ENCODE assay signal across 24 cellular contexts in the genomic region with DNA sequence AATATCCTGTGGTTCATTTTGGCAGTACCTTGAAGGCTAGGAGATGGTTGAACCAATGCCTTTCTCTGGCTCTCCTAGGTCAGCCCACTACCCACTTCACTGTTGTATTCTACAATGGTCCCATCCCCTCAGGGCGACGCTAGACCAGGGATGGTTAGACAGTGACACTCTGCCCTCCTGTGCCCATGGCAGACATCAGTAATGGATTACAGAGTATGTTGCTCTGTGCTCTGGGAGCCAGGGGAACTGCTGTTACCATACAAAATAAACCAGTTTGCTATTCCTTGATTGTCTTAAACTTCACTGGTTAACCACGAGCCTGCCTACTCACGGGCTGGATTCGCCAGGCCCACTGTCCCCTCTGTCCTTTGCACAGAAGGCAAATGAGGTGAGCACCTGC. TPM values are rescaled to one million over a fixed set of nuclear protein-coding genes. Genes with fewer than 3 reads are reported as not detected.
DNase-seq lines count a peak whose midpoint lies in the region; ATAC-seq and TF ChIP-seq lines count a peak whose summit lies in the region.
"Had no signal": no experiment of that assay in that cellular context is flagged by ENCODE, and none has a peak within 500 bp of the region (broad histone marks: within the 10 kb centered on the region; RNA-seq: fewer than 3 reads in every experiment).

No MANE protein-coding gene starts in this region.

- H3K9me3 Mint-ChIP-seq in WTC11, result no peaks in the 10 kb centered on the region
- H3K9me3 Mint-ChIP-seq: CD8-positive, alpha-beta T cell had no signal

- H3K27me3 Mint-ChIP-seq in WTC11 (ENCODE audit: low read depth), result no peaks in the 10 kb centered on the region; the same call in 1 of the 2 replicates

- no peak for ATAC-seq in WTC11
- ATAC-seq: CD8-positive, alpha-beta T cell; Panc1 had no signal

- TF ChIP-seq POLR2A in esophagus muscularis mucosa (IDR thresholded peaks at IDR 0.05; ENCODE audit: low read depth), result no peak

- H3K27me3 ChIP-seq in esophagus muscularis mucosa, result no peaks in the 10 kb centered on the region
- H3K27me3 ChIP-seq: BLaER1 treated with 17β-estradiol and CSF1 and Interleukin-3, amounts not matched to agents 10 nM and 100 nM; SJCRH30 had no signal

- H3K4me1 Mint-ChIP-seq in WTC11, result peaks cover 33% of the 10 kb centered on the region

- H3K27ac Mint-ChIP-seq in WTC11, result peak overlapping the region; percentile 41; the same call in 1 of the 2 replicates
- H3K27ac Mint-ChIP-seq: CD8-positive, alpha-beta T cell had no signal

- no peak overlapping the region for H3K4me3 Mint-ChIP-seq in WTC11
- H3K4me3 Mint-ChIP-seq: CD8-positive, alpha-beta T cell had no signal

- H3K4me3 ChIP-seq in esophagus muscularis mucosa, result no peak overlapping the region
- H3K4me3 ChIP-seq: BLaER1 treated with 17β-estradiol and CSF1 and Interleukin-3, amounts not matched to agents 10 nM and 100 nM; SJCRH30 had no signal

- intact Hi-C loops in esophagus muscularis mucosa (cut with DNase I), result no loop called here

- TF ChIP-seq CTCF in WTC11 (IDR thresholded peaks at IDR 0.05), result no peak
- no peak for TF ChIP-seq CTCF in esophagus muscularis mucosa (IDR thresholded peaks at IDR 0.05)

- peak overlapping the region; percentile 25 to 96 (median 80) for H3K27ac ChIP-seq in esophagus muscularis mucosa (replicated peaks in 1 of 4)
- H3K27ac ChIP-seq in temporal lobe (ENCODE audit: low read depth, low read length), result peak overlapping the region; percentile 44
- H3K27ac ChIP-seq: BLaER1 treated with 17β-estradiol and CSF1 and Interleukin-3, amounts not matched to agents 10 nM and 100 nM; SJCRH30 had no signal

- H3K9me3 ChIP-seq in esophagus muscularis mucosa, result no peaks in the 10 kb centered on the region
- H3K9me3 ChIP-seq: BLaER1 treated with 17β-estradiol and CSF1 and Interleukin-3, amounts not matched to agents 10 nM and 100 nM; SJCRH30 had no signal

- TF ChIP-seq RAD21 in Ishikawa (IDR thresholded peaks at IDR 0.05; ENCODE audit: low read depth), result 0 out of 2 replicates have a peak, but pooled peaks have one; percentile 4

- CTCF ChIA-PET in WTC11 (lab: Charles Lee), result interaction anchor here (0.7 to 1.3 kb wide), 3 partner anchors 14 to 64 kb away, joined by 3 to 5 read pairs (median 4); no protein-coding TSS in a partner anchor

- no peaks in the 10 kb centered on the region for H3K36me3 Mint-ChIP-seq in WTC11
- H3K36me3 Mint-ChIP-seq: CD8-positive, alpha-beta T cell had no signal

- DNase-seq in WTC11 (ENCODE audit: low spot score) (no peak), esophagus muscularis mucosa (ENCODE audit: extremely low spot score) (no peak), inferior parietal cortex (ENCODE audit: extremely low spot score) (no peak), NCI-H446 (lab: John Stamatoyannopoulos, UW) (no peak), mucosa of gallbladder (ENCODE audit: low spot score) (no peak)
- no peak for DNase-seq in activated naive CD4-positive, alpha-beta T cell treated with Interleukin-2 at 50 U/mL for 16 hours
- DNase-seq: ACHN; CD8-positive, alpha-beta T cell; DND-41; GOT3; KBM-7; MM.1S; NCI-H1105; NCI-H146; NCI-H2029; NCI-H226; NCI-H524; NCI-H774; NK-92 treated with Interleukin-12 subunit alpha and Interleukin-12 subunit beta, amount 100 ng/mL, for 24 hours; SJCRH30 had no signal

- TF ChIP-seq EP300 in Ishikawa (IDR thresholded peaks at IDR 0.05; ENCODE audit: borderline replicate concordance) (no peak), esophagus muscularis mucosa (IDR thresholded peaks at IDR 0.05) (no peak)

- H3K36me3 ChIP-seq in esophagus muscularis mucosa, result peaks cover 0 to 10% (median 4%) of the 10 kb centered on the region in 4 donors

- POLR2A ChIA-PET in WTC11 (lab: Charles Lee), result interaction anchor here (0.5 kb wide), 2 partner anchors 289 to 401 kb away, joined by 3 to 7 read pairs; no protein-coding TSS in a partner anchor

- H3K4me1 ChIP-seq in esophagus muscularis mucosa, result peaks cover 6 to 63% (median 54%) of the 10 kb centered on the region in 4 donors
- H3K4me1 ChIP-seq: SJCRH30 had no signal

- 89% methylated on average over 5 of the region's 5 CpGs for WGBS in esophagus muscularis mucosa

TF ChIP-seq in Ishikawa, 13 proteins besides CTCF, POLR2A, EP300 and RAD21 (continues in another document):
- TF ChIP-seq YY1 (IDR thresholded peaks at IDR 0.05; ENCODE audit: low read depth) (no peak), ZBTB7A (IDR thresholded peaks at IDR 0.05; ENCODE audit: low read depth) (no peak), CREB1 (IDR thresholded peaks at IDR 0.05; ENCODE audit: low read depth) (no peak), NFIC (IDR thresholded peaks at IDR 0.05) (no peak), TAF1 (IDR thresholded peaks at IDR 0.05; ENCODE audit: low read depth) (no peak)
- TF ChIP-seq, protein P1, sequence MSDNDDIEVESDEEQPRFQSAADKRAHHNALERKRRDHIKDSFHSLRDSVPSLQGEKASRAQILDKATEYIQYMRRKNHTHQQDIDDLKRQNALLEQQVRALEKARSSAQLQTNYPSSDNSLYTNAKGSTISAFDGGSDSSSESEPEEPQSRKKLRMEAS (IDR thresholded peaks at IDR 0.05), result no peak
- TF ChIP-seq, protein P2, sequence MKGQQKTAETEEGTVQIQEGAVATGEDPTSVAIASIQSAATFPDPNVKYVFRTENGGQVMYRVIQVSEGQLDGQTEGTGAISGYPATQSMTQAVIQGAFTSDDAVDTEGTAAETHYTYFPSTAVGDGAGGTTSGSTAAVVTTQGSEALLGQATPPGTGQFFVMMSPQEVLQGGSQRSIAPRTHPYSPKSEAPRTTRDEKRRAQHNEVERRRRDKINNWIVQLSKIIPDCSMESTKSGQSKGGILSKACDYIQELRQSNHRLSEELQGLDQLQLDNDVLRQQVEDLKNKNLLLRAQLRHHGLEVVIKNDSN (IDR thresholded peaks at IDR 0.05), result no peak

TF ChIP-seq in WTC11, 78 proteins besides CTCF, POLR2A, EP300 and RAD21 (continues in another document):
- TF ChIP-seq, protein P3, sequence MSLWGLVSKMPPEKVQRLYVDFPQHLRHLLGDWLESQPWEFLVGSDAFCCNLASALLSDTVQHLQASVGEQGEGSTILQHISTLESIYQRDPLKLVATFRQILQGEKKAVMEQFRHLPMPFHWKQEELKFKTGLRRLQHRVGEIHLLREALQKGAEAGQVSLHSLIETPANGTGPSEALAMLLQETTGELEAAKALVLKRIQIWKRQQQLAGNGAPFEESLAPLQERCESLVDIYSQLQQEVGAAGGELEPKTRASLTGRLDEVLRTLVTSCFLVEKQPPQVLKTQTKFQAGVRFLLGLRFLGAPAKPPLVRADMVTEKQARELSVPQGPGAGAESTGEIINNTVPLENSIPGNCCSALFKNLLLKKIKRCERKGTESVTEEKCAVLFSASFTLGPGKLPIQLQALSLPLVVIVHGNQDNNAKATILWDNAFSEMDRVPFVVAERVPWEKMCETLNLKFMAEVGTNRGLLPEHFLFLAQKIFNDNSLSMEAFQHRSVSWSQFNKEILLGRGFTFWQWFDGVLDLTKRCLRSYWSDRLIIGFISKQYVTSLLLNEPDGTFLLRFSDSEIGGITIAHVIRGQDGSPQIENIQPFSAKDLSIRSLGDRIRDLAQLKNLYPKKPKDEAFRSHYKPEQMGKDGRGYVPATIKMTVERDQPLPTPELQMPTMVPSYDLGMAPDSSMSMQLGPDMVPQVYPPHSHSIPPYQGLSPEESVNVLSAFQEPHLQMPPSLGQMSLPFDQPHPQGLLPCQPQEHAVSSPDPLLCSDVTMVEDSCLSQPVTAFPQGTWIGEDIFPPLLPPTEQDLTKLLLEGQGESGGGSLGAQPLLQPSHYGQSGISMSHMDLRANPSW (CRISPR knock-in tag; conservative IDR thresholded peaks at IDR 0.05; ENCODE audit: low read depth), result no peak
- TF ChIP-seq ATF1 (CRISPR knock-in tag; IDR thresholded peaks at IDR 0.05) (no peak), ZNF423 (CRISPR knock-in tag; IDR thresholded peaks at IDR 0.05) (no peak), NR2C2 (CRISPR knock-in tag; IDR thresholded peaks at IDR 0.05) (no peak), JUN (CRISPR knock-in tag; IDR thresholded peaks at IDR 0.05) (no peak), FOXP1 (CRISPR knock-in tag; IDR thresholded peaks at IDR 0.05; ENCODE audit: borderline replicate concordance) (no peak)
- TF ChIP-seq, protein P1 (CRISPR knock-in tag; IDR thresholded peaks at IDR 0.05), result no peak
- TF ChIP-seq, protein P4, sequence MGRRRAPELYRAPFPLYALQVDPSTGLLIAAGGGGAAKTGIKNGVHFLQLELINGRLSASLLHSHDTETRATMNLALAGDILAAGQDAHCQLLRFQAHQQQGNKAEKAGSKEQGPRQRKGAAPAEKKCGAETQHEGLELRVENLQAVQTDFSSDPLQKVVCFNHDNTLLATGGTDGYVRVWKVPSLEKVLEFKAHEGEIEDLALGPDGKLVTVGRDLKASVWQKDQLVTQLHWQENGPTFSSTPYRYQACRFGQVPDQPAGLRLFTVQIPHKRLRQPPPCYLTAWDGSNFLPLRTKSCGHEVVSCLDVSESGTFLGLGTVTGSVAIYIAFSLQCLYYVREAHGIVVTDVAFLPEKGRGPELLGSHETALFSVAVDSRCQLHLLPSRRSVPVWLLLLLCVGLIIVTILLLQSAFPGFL (CRISPR knock-in tag; IDR thresholded peaks at IDR 0.05; ENCODE audit: borderline replicate concordance), result no peak
- TF ChIP-seq, protein P5, sequence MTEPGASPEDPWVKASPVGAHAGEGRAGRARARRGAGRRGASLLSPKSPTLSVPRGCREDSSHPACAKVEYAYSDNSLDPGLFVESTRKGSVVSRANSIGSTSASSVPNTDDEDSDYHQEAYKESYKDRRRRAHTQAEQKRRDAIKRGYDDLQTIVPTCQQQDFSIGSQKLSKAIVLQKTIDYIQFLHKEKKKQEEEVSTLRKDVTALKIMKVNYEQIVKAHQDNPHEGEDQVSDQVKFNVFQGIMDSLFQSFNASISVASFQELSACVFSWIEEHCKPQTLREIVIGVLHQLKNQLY (CRISPR knock-in tag; IDR thresholded peaks at IDR 0.05), result no peak
- TF ChIP-seq, protein P6, sequence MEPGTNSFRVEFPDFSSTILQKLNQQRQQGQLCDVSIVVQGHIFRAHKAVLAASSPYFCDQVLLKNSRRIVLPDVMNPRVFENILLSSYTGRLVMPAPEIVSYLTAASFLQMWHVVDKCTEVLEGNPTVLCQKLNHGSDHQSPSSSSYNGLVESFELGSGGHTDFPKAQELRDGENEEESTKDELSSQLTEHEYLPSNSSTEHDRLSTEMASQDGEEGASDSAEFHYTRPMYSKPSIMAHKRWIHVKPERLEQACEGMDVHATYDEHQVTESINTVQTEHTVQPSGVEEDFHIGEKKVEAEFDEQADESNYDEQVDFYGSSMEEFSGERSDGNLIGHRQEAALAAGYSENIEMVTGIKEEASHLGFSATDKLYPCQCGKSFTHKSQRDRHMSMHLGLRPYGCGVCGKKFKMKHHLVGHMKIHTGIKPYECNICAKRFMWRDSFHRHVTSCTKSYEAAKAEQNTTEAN (CRISPR knock-in tag; IDR thresholded peaks at IDR 0.05), result no peak

RNA-seq across cellular contexts. Expression of a gene that starts 33.7 kb away (rescaled TPM):
- total RNA-seq in WTC11 (2021) (31.8 to 32.6 TPM (median 32.4 TPM) in 3 replicates), esophagus muscularis mucosa (100 to 1,000 TPM; 100 to 206 (median 122) TPM), temporal lobe (138 TPM), mucosa of gallbladder (50.3 TPM)

RNA-seq across cellular contexts. Expression of a gene that starts 59.6 kb away (rescaled TPM):
- total RNA-seq in WTC11 (2021) (5.6 to 12.4 TPM (median 10.8 TPM) in 3 replicates), esophagus muscularis mucosa (10 to 100 TPM in 3 of 4 donors, 1 to 10 TPM in 1; 9.1 to 38.6 (median 12.5) TPM), temporal lobe (under 0.01 TPM), mucosa of gallbladder (1.8 TPM)
- total RNA-seq: CD8-positive, alpha-beta T cell had no signal
